Comparison of ENCODE assay signal across 26 cellular contexts in genomic region chr11:121163658-121164308, GRCh38.
DNase-seq lines count a peak whose midpoint lies in the region; ATAC-seq and TF ChIP-seq lines count a peak whose summit lies in the region.
"Had no signal": no experiment of that assay in that cellular context is flagged by ENCODE, and none has a peak within 500 bp of the region (broad histone marks: within the 10 kb centered on the region; RNA-seq: fewer than 3 reads in every experiment).

No MANE protein-coding gene starts in this region.

- H3K9me3 Mint-ChIP-seq in activated CD4-positive, alpha-beta memory T cell treated with anti-CD3 and anti-CD28 coated beads for 36 hours = no peaks in the 10 kb centered on the region
- no peaks in the 10 kb centered on the region for H3K9me3 Mint-ChIP-seq in activated CD4-positive, alpha-beta memory T cell treated with anti-CD3 and anti-CD28 coated beads, Interleukin-2, amount 10 ng/mL, durations not matched to agents 7 days and 5 days
- no peaks in the 10 kb centered on the region for H3K9me3 Mint-ChIP-seq in effector memory CD8-positive, alpha-beta T cell
- no peaks in the 10 kb centered on the region for H3K9me3 Mint-ChIP-seq in endodermal cell
- H3K9me3 Mint-ChIP-seq: CD8-positive, alpha-beta T cell; memory B cell; neural progenitor cell had no signal

- peak; percentile 81 for ATAC-seq in PC-3
- no peak for ATAC-seq in effector memory CD8-positive, alpha-beta T cell (replicated peaks)
- ATAC-seq: A549; CD8-positive, alpha-beta T cell had no signal

- H3K27ac ChIP-seq in PC-3 (ENCODE audit: low read length) = no peak overlapping the region
- no peak overlapping the region for H3K27ac ChIP-seq in endodermal cell (ENCODE audit: low read depth, low read length)
- H3K27ac ChIP-seq: A549, dorsolateral prefrontal cortex, neural progenitor cell, sigmoid colon, SJSA1, upper lobe of left lung had no signal

- H3K79me2 ChIP-seq in PC-3 (ENCODE audit: low read length) = no peaks in the 10 kb centered on the region

- H3K9me2 ChIP-seq in PC-3 (replicated peaks; ENCODE audit: low read length) = no peaks in the 10 kb centered on the region

- WGBS in endodermal cell (ENCODE audit: insufficient coverage in 1 of 2, insufficient read length in 1 of 2), 2 experiments = 90 to 94% methylated on average over 3 to 6 of the region's 6 CpGs

- no peak overlapping the region for H3K4me3 Mint-ChIP-seq in activated CD4-positive, alpha-beta memory T cell treated with anti-CD3 and anti-CD28 coated beads for 36 hours
- no peak overlapping the region for H3K4me3 Mint-ChIP-seq in activated CD4-positive, alpha-beta memory T cell treated with anti-CD3 and anti-CD28 coated beads, Interleukin-2, amount 10 ng/mL, durations not matched to agents 7 days and 5 days
- H3K4me3 Mint-ChIP-seq in effector memory CD8-positive, alpha-beta T cell = no peak overlapping the region
- H3K4me3 Mint-ChIP-seq in endodermal cell = no peak overlapping the region
- H3K4me3 Mint-ChIP-seq: activated naive CD8-positive, alpha-beta T cell; CD8-positive, alpha-beta T cell; memory B cell; neural progenitor cell had no signal

- POLR2A ChIA-PET in activated CD4-positive, alpha-beta memory T cell treated with anti-CD3 and anti-CD28 coated beads for 36 hours (lab: Charles Lee) = no interaction called here
- POLR2A ChIA-PET in activated CD4-positive, alpha-beta memory T cell treated with anti-CD3 and anti-CD28 coated beads, Interleukin-2, amount 10 ng/mL, durations not matched to agents 7 days and 5 days (lab: Charles Lee) = no interaction called here
- POLR2A ChIA-PET in PC-3 (lab: Charles Lee; ENCODE audit: unreplicated experiment) = no interaction called here

- H3K4me1 ChIP-seq in PC-3 (ENCODE audit: insufficient read depth, low read length) (peaks cover 10% of the 10 kb centered on the region), endodermal cell (ENCODE audit: control insufficient read depth, insufficient read depth, low read length) (no peaks in the 10 kb centered on the region)
- H3K4me1 ChIP-seq: A549, neural progenitor cell, sigmoid colon, SJSA1, upper lobe of left lung had no signal

- peak; percentile 23 for DNase-seq in activated CD4-positive, alpha-beta memory T cell treated with anti-CD3 and anti-CD28 coated beads for 36 hours
- no peak for DNase-seq in activated CD4-positive, alpha-beta memory T cell treated with anti-CD3 and anti-CD28 coated beads, Interleukin-2, amount 10 ng/mL, durations not matched to agents 7 days and 5 days
- DNase-seq in Daoy (ENCODE audit: low read depth) (peak; percentile 44), PC-3 (peak; percentile 60), kidney glomerular epithelial cell (lab: John Stamatoyannopoulos, UW) (peak; percentile 1), endodermal cell (no peak)
- DNase-seq in effector memory CD8-positive, alpha-beta T cell = no peak
- no peak for DNase-seq in stimulated activated CD8-positive, alpha-beta memory T cell treated with anti-CD3 and anti-CD28 coated beads, Interleukin-4, amount 100 ng/mL, for 48 hours
- DNase-seq: activated CD8-positive, alpha-beta memory T cell treated with anti-CD3 and anti-CD28 coated beads for 24 hours; CD8-positive, alpha-beta T cell; cerebellar nuclear complex; DMS79; dorsolateral prefrontal cortex; H7; Kasumi-1; NCI-H1092; NCI-H187 treated with DMSO at 0.1 percent for 48 hours; NCI-H526; sigmoid colon; substantia nigra; upper lobe of left lung had no signal

- CTCF ChIA-PET in activated CD4-positive, alpha-beta memory T cell treated with anti-CD3 and anti-CD28 coated beads for 36 hours (lab: Charles Lee) = interaction anchor here (1.0 kb wide), 1 partner anchor 74 kb away, joined by 5 read pairs; no protein-coding TSS in a partner anchor
- CTCF ChIA-PET in activated CD4-positive, alpha-beta memory T cell treated with anti-CD3 and anti-CD28 coated beads, Interleukin-2, amount 10 ng/mL, durations not matched to agents 7 days and 5 days (lab: Charles Lee) = no interaction called here
- CTCF ChIA-PET in PC-3 (lab: Charles Lee) = no interaction called here

- H3K4me2 ChIP-seq in PC-3 (ENCODE audit: low read length) = peak overlapping the region; percentile 51
- H3K4me2 ChIP-seq: A549, neural progenitor cell had no signal

- H3K4me1 Mint-ChIP-seq in activated CD4-positive, alpha-beta memory T cell treated with anti-CD3 and anti-CD28 coated beads for 36 hours (ENCODE audit: low read depth) = peaks cover 5% of the 10 kb centered on the region
- peaks cover 8% of the 10 kb centered on the region for H3K4me1 Mint-ChIP-seq in activated CD4-positive, alpha-beta memory T cell treated with anti-CD3 and anti-CD28 coated beads, Interleukin-2, amount 10 ng/mL, durations not matched to agents 7 days and 5 days
- H3K4me1 Mint-ChIP-seq in effector memory CD8-positive, alpha-beta T cell (ENCODE audit: low read depth in 2 of 2) = peaks cover 0 to 4% of the 10 kb centered on the region in 2 donors
- peaks cover 2% of the 10 kb centered on the region for H3K4me1 Mint-ChIP-seq in endodermal cell
- H3K4me1 Mint-ChIP-seq: memory B cell, neural progenitor cell had no signal

- no peak for TF ChIP-seq CTCF in PC-3 (conservative IDR thresholded peaks at IDR 0.05; ENCODE audit: low read depth, low read length)
- no peak for TF ChIP-seq CTCF in endodermal cell (conservative IDR thresholded peaks at IDR 0.05)

- H3F3A ChIP-seq in PC-3 (ENCODE audit: low read length, unreplicated experiment) = no peaks in the 10 kb centered on the region

- BruUV-seq in PC-3 (replicated peaks; lab: Mats Ljungman, UMichigan) = no TSS peak

- H3K27ac Mint-ChIP-seq in activated CD4-positive, alpha-beta memory T cell treated with anti-CD3 and anti-CD28 coated beads for 36 hours = no peak overlapping the region
- H3K27ac Mint-ChIP-seq in activated CD4-positive, alpha-beta memory T cell treated with anti-CD3 and anti-CD28 coated beads, Interleukin-2, amount 10 ng/mL, durations not matched to agents 7 days and 5 days = no peak overlapping the region
- H3K27ac Mint-ChIP-seq in effector memory CD8-positive, alpha-beta T cell = no peak overlapping the region
- H3K27ac Mint-ChIP-seq in endodermal cell = no peak overlapping the region
- H3K27ac Mint-ChIP-seq: activated naive CD8-positive, alpha-beta T cell; CD8-positive, alpha-beta T cell; memory B cell; neural progenitor cell had no signal

- intact Hi-C loops in activated CD4-positive, alpha-beta memory T cell treated with anti-CD3 and anti-CD28 coated beads for 36 hours (cut with micrococcal nuclease) = no loop called here
- intact Hi-C loops in PC-3 (cut with micrococcal nuclease) = no loop called here

- no peaks in the 10 kb centered on the region for H4K20me1 ChIP-seq in PC-3 (ENCODE audit: low read length)

- H3K27me3 ChIP-seq in PC-3 (ENCODE audit: low read length) = peaks cover 58% of the 10 kb centered on the region
- H3K27me3 ChIP-seq in endodermal cell (ENCODE audit: control insufficient read depth, insufficient read depth, low read length, poor library complexity, severe bottlenecking) = no peaks in the 10 kb centered on the region
- H3K27me3 ChIP-seq: dorsolateral prefrontal cortex, neural progenitor cell, sigmoid colon, SJSA1, upper lobe of left lung had no signal

- H3K27me3 Mint-ChIP-seq in activated CD4-positive, alpha-beta memory T cell treated with anti-CD3 and anti-CD28 coated beads for 36 hours = no peaks in the 10 kb centered on the region
- H3K27me3 Mint-ChIP-seq in activated CD4-positive, alpha-beta memory T cell treated with anti-CD3 and anti-CD28 coated beads, Interleukin-2, amount 10 ng/mL, durations not matched to agents 7 days and 5 days = peaks cover 6% of the 10 kb centered on the region
- H3K27me3 Mint-ChIP-seq in effector memory CD8-positive, alpha-beta T cell = peaks cover 10 to 52% of the 10 kb centered on the region in 2 donors
- H3K27me3 Mint-ChIP-seq in endodermal cell (ENCODE audit: insufficient read depth) = peaks cover 1% of the 10 kb centered on the region
- H3K27me3 Mint-ChIP-seq: activated naive CD8-positive, alpha-beta T cell had no signal

- H3K9me3 ChIP-seq in PC-3 (ENCODE audit: low read length) = no peaks in the 10 kb centered on the region
- no peaks in the 10 kb centered on the region for H3K9me3 ChIP-seq in endodermal cell (ENCODE audit: control insufficient read depth, low read length)
- H3K9me3 ChIP-seq: A549, sigmoid colon, SJSA1, upper lobe of left lung had no signal

- H2AFZ ChIP-seq in PC-3 (ENCODE audit: low read length) = no peak overlapping the region
- H2AFZ ChIP-seq: neural progenitor cell had no signal

- H3K9ac ChIP-seq in PC-3 (ENCODE audit: low read length) = no peak overlapping the region
- no peak overlapping the region for H3K9ac ChIP-seq in endodermal cell (ENCODE audit: extremely low read depth, low read length, poor library complexity, severe bottlenecking)
- H3K9ac ChIP-seq: neural progenitor cell had no signal

- H3K36me3 Mint-ChIP-seq in activated CD4-positive, alpha-beta memory T cell treated with anti-CD3 and anti-CD28 coated beads for 36 hours = no peaks in the 10 kb centered on the region
- no peaks in the 10 kb centered on the region for H3K36me3 Mint-ChIP-seq in activated CD4-positive, alpha-beta memory T cell treated with anti-CD3 and anti-CD28 coated beads, Interleukin-2, amount 10 ng/mL, durations not matched to agents 7 days and 5 days (ENCODE audit: low read depth)
- no peaks in the 10 kb centered on the region for H3K36me3 Mint-ChIP-seq in effector memory CD8-positive, alpha-beta T cell (ENCODE audit: insufficient read depth)
- H3K36me3 Mint-ChIP-seq in endodermal cell (ENCODE audit: low read depth) = no peaks in the 10 kb centered on the region
- H3K36me3 Mint-ChIP-seq: activated naive CD8-positive, alpha-beta T cell; CD8-positive, alpha-beta T cell; memory B cell had no signal

- peak overlapping the region; percentile 4; the same call in 1 of the 2 replicates for H3K4me3 ChIP-seq in PC-3 (ENCODE audit: low read length)
- no peak overlapping the region for H3K4me3 ChIP-seq in endodermal cell (ENCODE audit: low read length)
- H3K4me3 ChIP-seq: A549, dorsolateral prefrontal cortex, neural progenitor cell, sigmoid colon, SJSA1, upper lobe of left lung had no signal

- H3K36me3 ChIP-seq in PC-3 (ENCODE audit: low read depth, low read length) (no peaks in the 10 kb centered on the region), endodermal cell (ENCODE audit: control insufficient read depth, insufficient read depth, low read length) (no peaks in the 10 kb centered on the region)
- H3K36me3 ChIP-seq: neural progenitor cell, SJSA1, upper lobe of left lung had no signal

Comparison
In these comparisons a context has a peak if more than half of its experiments do, and no peak if none do; other contexts are left out.
1. DNase-seq: peak in activated CD4-positive, alpha-beta memory T cell treated with anti-CD3 and anti-CD28 coated beads for 36 hours (single experiment), Daoy (single experiment), PC-3 (single experiment) and kidney glomerular epithelial cell (single experiment); none in activated CD4-positive, alpha-beta memory T cell treated with anti-CD3 and anti-CD28 coated beads, Interleukin-2, amount 10 ng/mL, durations not matched to agents 7 days and 5 days (single experiment), effector memory CD8-positive, alpha-beta T cell (0 of 3), endodermal cell (single experiment) and stimulated activated CD8-positive, alpha-beta memory T cell treated with anti-CD3 and anti-CD28 coated beads, Interleukin-4, amount 100 ng/mL, for 48 hours (single experiment).